In the genomic region with DNA sequence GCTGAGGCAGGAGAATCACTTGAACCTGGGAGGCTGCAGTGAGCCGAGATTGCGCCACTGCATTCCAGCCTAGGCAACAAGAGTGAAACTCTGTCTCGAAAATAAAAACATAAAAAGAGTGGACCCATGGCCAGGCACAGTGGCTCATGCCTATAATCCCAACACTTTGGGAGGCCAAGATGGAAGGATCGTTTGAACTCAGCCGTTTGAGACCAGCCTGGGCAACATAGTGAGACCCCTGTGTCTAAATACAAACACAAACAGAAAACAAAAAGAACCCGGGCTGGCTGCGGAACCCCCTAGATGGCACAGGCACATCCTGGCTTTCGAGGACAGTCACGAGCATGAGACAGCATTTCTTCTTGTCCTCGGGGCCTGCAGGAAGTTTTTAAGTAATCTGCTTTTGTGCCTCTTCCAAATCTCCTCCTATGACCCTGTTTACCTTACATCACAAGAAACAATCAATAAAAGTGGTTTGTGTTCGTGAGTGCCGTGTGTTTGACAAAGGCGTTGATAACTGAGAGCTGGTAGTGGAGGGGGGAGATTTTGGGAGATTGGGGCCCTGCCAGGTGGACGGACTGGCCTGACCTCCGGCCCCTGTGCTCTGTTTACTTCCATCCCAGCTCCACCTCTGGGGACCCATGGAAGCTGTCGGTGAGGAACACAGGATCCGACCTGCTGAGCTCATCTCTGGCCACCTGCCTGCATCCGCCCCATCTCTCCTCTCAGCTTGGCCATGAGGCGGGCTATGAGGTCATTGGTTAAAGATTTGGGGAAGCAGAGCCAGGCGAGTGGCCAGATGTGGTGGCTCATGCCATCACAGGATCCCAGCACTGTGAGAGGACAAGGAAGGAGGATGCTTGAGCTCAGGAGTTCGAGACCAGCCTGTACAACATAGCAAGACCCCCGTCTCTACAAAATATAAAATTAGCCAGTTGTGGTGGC, we compare ENCODE assay signal across 8 cellular contexts. TPM values are rescaled to one million over a fixed set of nuclear protein-coding genes. Genes with fewer than 3 reads are reported as not detected.
A peak's percentile ranks its signal among the peaks of the same experiment; 100 is the strongest.
DNase-seq lines count a peak whose midpoint lies in the region; ATAC-seq and TF ChIP-seq lines count a peak whose summit lies in the region.

No MANE protein-coding gene starts in this region.

- intact Hi-C loops in breast epithelium (cut with DNase I; ENCODE audit: low total_unique reads), result loop anchor here (10.0 kb wide), 1 partner anchor 1845 kb away; no protein-coding TSS in a partner anchor

- H3K27me3 ChIP-seq in MG63 (no peaks in the 10 kb centered on the region), breast epithelium (no peaks in the 10 kb centered on the region)

- peak overlapping the region; percentile 87 to 88 for H3K27ac ChIP-seq in breast epithelium

- no peaks in the 10 kb centered on the region for H3K9me3 ChIP-seq in MG63
- no peaks in the 10 kb centered on the region for H3K9me3 ChIP-seq in breast epithelium

- in situ Hi-C loops in ACHN (cut with HindIII; ENCODE audit: low pct_ligation_motif_present, low pct_unique_long_range_greater_than_20kb, low sequenced_read_pairs), result no loop called here

- no peaks in the 10 kb centered on the region for H3K4me1 ChIP-seq in breast epithelium

- no peak for TF ChIP-seq POLR2A in breast epithelium (IDR thresholded peaks at IDR 0.05)

- ATAC-seq in GM19023 (IDR thresholded peaks at IDR 0.05; ENCODE audit: unreplicated experiment), result no peak

- no peak for TF ChIP-seq CTCF in breast epithelium (IDR thresholded peaks at IDR 0.05)

- H3K4me3 ChIP-seq in MG63 (no peak overlapping the region), breast epithelium (no peak overlapping the region)

- DNase-seq in ACHN (peak; percentile 90), MG63 (peak; percentile 99), breast epithelium (ENCODE audit: low spot score in 2 of 2) (peak; percentile 94 to 97), medulla oblongata (ENCODE audit: extremely low spot score) (peak; percentile 51), NCI-H1092 treated with DMSO at 0.1 percent for 48 hours (lab: John Stamatoyannopoulos, UW) (no peak), germinal center (ENCODE audit: low spot score) (no peak)
- no peak for DNase-seq in effector CD8-positive, alpha-beta T cell (lab: John Stamatoyannopoulos, UW)

- H3K36me3 ChIP-seq in MG63 (no peaks in the 10 kb centered on the region), breast epithelium (no peaks in the 10 kb centered on the region)

RNA-seq across cellular contexts. Expression of a gene that starts 5.9 kb away (rescaled TPM):
- total RNA-seq in MG63 (2014; rRNA removed; shearing (Covaris generic); ENCODE audit: low replicate concordance), result 2.3 and 13.1 TPM in 2 replicates
- 10 to 100 TPM in 1 of 3 donors, 1 to 10 TPM in 2; 2.7 to 60.3 (median 9.2) TPM for total RNA-seq in breast epithelium

RNA-seq across cellular contexts. Expression of a gene that starts 17.3 kb away (rescaled TPM):
- not detected in 2 replicates for total RNA-seq in MG63 (2014; rRNA removed; shearing (Covaris generic); ENCODE audit: low replicate concordance)
- 10 to 100 TPM in 1 of 3 donors, 1 to 10 TPM in 2; 3.9 to 27.2 (median 7.2) TPM for total RNA-seq in breast epithelium

RNA-seq across cellular contexts. Expression of a gene that starts 39.1 kb away (rescaled TPM):
- 187 and 203 TPM in 2 replicates for total RNA-seq in MG63 (2014; rRNA removed; shearing (Covaris generic); ENCODE audit: low replicate concordance)
- 10 to 100 TPM; 29.4 to 71.8 (median 46.7) TPM for total RNA-seq in breast epithelium

RNA-seq across cellular contexts. Expression of a gene that starts 39.7 kb away (rescaled TPM):
- total RNA-seq in MG63 (2014; rRNA removed; shearing (Covaris generic); ENCODE audit: low replicate concordance), result 5.5 and 11.2 TPM in 2 replicates
- 10 to 100 TPM; 22.5 to 29.2 (median 25.9) TPM for total RNA-seq in breast epithelium

RNA-seq across cellular contexts. Expression of a gene that starts 57.2 kb away (rescaled TPM):
- 335 and 636 TPM in 2 replicates for total RNA-seq in MG63 (2014; rRNA removed; shearing (Covaris generic); ENCODE audit: low replicate concordance)
- total RNA-seq in breast epithelium, result 100 to 1,000 TPM in 2 of 3 donors, 10 to 100 TPM in 1; 83.0 to 122 (median 120) TPM

Comparison
In these comparisons a context has a peak if more than half of its experiments do, and no peak if none do; other contexts are left out.
1. DNase-seq: peak in ACHN (single experiment), MG63 (single experiment), breast epithelium (2 of 2) and medulla oblongata (single experiment); none in effector CD8-positive, alpha-beta T cell (single experiment), NCI-H1092 treated with DMSO at 0.1 percent for 48 hours (single experiment) and germinal center (single experiment).